In genomic region chr11:75565916-75566762, GRCh38 we compare ENCODE assay signal across 10 cellular contexts. TPM values are rescaled to one million over a fixed set of nuclear protein-coding genes. Genes with fewer than 3 reads are reported as not detected.
DNase-seq lines count a peak whose midpoint lies in the region; ATAC-seq and TF ChIP-seq lines count a peak whose summit lies in the region.
"Had no signal": no experiment of that assay in that cellular context is flagged by ENCODE, and none has a peak within 500 bp of the region (broad histone marks: within the 10 kb centered on the region; RNA-seq: fewer than 3 reads in every experiment).

No MANE protein-coding gene starts in this region.

- H3K27ac Mint-ChIP-seq in mesothelial cell of epicardium = peak overlapping the region; percentile 75

- peak overlapping the region; percentile 99 to 100 for H3K27ac ChIP-seq in uterus

- ATAC-seq in Right ventricle myocardium superior (ENCODE audit: poor library complexity) = no peak
- no peak for ATAC-seq in activated CD4-positive, CD25-positive, alpha-beta regulatory T cell treated with anti-CD3 and anti-CD28 coated beads, Interleukin-2, amount 50 U/mL, for 24 hours
- ATAC-seq: T-cell had no signal

- TF ChIP-seq CTCF in choroid plexus epithelial cell (conservative IDR thresholded peaks at IDR 0.05; ENCODE audit: low read depth, low read length) (peak; percentile 22), mesothelial cell of epicardium (IDR thresholded peaks at IDR 0.05; ENCODE audit: unreplicated experiment) (no peak), uterus (IDR thresholded peaks at IDR 0.05) (no peak)

- no peaks in the 10 kb centered on the region for H3K27me3 ChIP-seq in uterus

- H3K9me3 ChIP-seq in uterus = no peaks in the 10 kb centered on the region
- H3K9me3 ChIP-seq: HAP-1 had no signal

- no peak for TF ChIP-seq POLR2A in uterus (IDR thresholded peaks at IDR 0.05)

- peaks cover 21% of the 10 kb centered on the region for H3K36me3 Mint-ChIP-seq in mesothelial cell of epicardium

- no peaks in the 10 kb centered on the region for H3K36me3 ChIP-seq in uterus

- peaks cover 9 to 11% of the 10 kb centered on the region in 2 donors for H3K4me1 ChIP-seq in uterus

- intact Hi-C loops in Right ventricle myocardium superior (cut with DNase I) (no loop called here), cardiac septum (cut with DNase I) (loop anchor here (2.0 kb wide), 1 partner anchor 17 kb away; no protein-coding TSS in a partner anchor), uterus (cut with DNase I; ENCODE audit: low total_unique reads) (no loop called here)

- no peaks in the 10 kb centered on the region for H3K27me3 Mint-ChIP-seq in mesothelial cell of epicardium (ENCODE audit: low read depth)
- H3K27me3 Mint-ChIP-seq: T-cell had no signal

- peak overlapping the region; percentile 33 for H3K4me3 Mint-ChIP-seq in mesothelial cell of epicardium
- H3K4me3 Mint-ChIP-seq: T-cell had no signal

- DNase-seq in Right ventricle myocardium superior (peak; percentile 39), cardiac septum (ENCODE audit: low spot score) (no peak), choroid plexus epithelial cell (ENCODE audit: low read depth) (peak; percentile 27), mesothelial cell of epicardium (ENCODE audit: low spot score in 2 of 2, unreplicated experiment in 2 of 2) (no peak), uterus (no peak), SW480 (ENCODE audit: low spot score) (no peak)
- DNase-seq in stimulated activated CD4-positive, alpha-beta T cell treated with anti-CD3 and anti-CD28 coated beads, Interleukin-15, amount 100 ng/mL, for 24 hours = no peak

- H3K4me3 ChIP-seq in choroid plexus epithelial cell (ENCODE audit: low read depth, low read length) (peak overlapping the region; percentile 18), uterus (no peak overlapping the region)
- H3K4me3 ChIP-seq: HAP-1 had no signal

- no peaks in the 10 kb centered on the region for H3K9me3 Mint-ChIP-seq in mesothelial cell of epicardium
- H3K9me3 Mint-ChIP-seq: T-cell had no signal

- peaks cover 29% of the 10 kb centered on the region for H3K4me1 Mint-ChIP-seq in mesothelial cell of epicardium

RNA-seq across cellular contexts. Expression of gene SERPINH1, which starts 4.1 kb away (rescaled TPM):
- total RNA-seq in Right ventricle myocardium superior = 54.0 TPM
- 133 TPM for total RNA-seq in cardiac septum
- total RNA-seq in mesothelial cell of epicardium = 360 to 375 TPM (median 373 TPM) in 3 replicates
- total RNA-seq in uterus = 100 to 1,000 TPM; 134 to 847 (median 280) TPM

RNA-seq across cellular contexts. Expression of gene GDPD5, which starts 40.4 kb away (rescaled TPM):
- 6.5 TPM for total RNA-seq in Right ventricle myocardium superior
- 6.9 TPM for total RNA-seq in cardiac septum
- total RNA-seq in mesothelial cell of epicardium = 8.0 to 8.2 TPM (median 8.1 TPM) in 3 replicates
- total RNA-seq in uterus = 10 to 100 TPM in 3 of 4 donors, 1 to 10 TPM in 1; 9.6 to 52.9 (median 28.2) TPM

Comparison
In these comparisons a context has a peak if more than half of its experiments do, and no peak if none do; other contexts are left out.
1. DNase-seq: peak in Right ventricle myocardium superior (single experiment) and choroid plexus epithelial cell (single experiment); none in cardiac septum (single experiment), mesothelial cell of epicardium (0 of 2), uterus (0 of 2), SW480 (single experiment) and stimulated activated CD4-positive, alpha-beta T cell treated with anti-CD3 and anti-CD28 coated beads, Interleukin-15, amount 100 ng/mL, for 24 hours (single experiment).